ENCODE assay signal across 1 cellular context in the genomic region with DNA sequence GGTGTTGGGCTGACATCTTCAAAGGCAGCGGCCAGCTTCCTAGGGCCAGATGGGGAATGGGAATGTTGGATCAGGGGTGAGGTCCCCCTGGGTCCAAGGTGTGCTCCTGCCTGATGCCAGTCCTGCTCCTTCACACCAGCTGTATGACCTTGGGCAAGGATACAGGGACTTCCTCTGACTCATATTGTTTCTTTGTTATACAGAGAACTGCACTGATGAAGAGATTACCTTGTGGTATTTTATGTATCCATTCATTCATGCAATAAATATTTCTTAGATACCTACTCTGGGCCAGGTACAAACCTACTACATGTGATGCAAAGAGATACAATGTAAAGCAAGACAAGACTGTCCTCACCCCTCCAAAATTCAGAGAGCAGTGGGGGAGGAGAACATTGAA.
TF ChIP-seq lines count a peak whose summit lies in the region.

No MANE protein-coding gene starts in this region.

TF ChIP-seq in GM12878, 131 proteins besides CTCF, POLR2A, EP300 and RAD21:
- no peak for TF ChIP-seq BMI1 (IDR thresholded peaks at IDR 0.05; ENCODE audit: borderline replicate concordance)
- no peak for TF ChIP-seq KDM1A (IDR thresholded peaks at IDR 0.05; ENCODE audit: borderline replicate concordance)
- no peak for TF ChIP-seq RB1 (IDR thresholded peaks at IDR 0.05; ENCODE audit: borderline replicate concordance)
- TF ChIP-seq ZNF24 (IDR thresholded peaks at IDR 0.05), result no peak
